In genomic region chr11:116791002-116791812, GRCh38 we compare ENCODE assay signal across 1 cellular context.
A peak's percentile ranks its signal among the peaks of the same experiment; 100 is the strongest.
TF ChIP-seq lines count a peak whose summit lies in the region.

No MANE protein-coding gene starts in this region.

TF ChIP-seq in K562, 482 proteins besides CTCF, POLR2A, EP300 and RAD21:
- TF ChIP-seq ZNF639 (CRISPR knock-in tag; conservative IDR thresholded peaks at IDR 0.05 in 1 of 2, IDR thresholded peaks at IDR 0.05 in 1 of 2) (no peak), CTBP1 (IDR thresholded peaks at IDR 0.05; ENCODE audit: borderline replicate concordance) (peak; percentile 46; the same call in 1 of the 2 replicates), SMAD1 (IDR thresholded peaks at IDR 0.05; ENCODE audit: low read depth, low read length, partially characterized antibody) (no peak), STAG1 (CRISPR knock-in tag; IDR thresholded peaks at IDR 0.05; ENCODE audit: borderline replicate concordance) (peak; percentile 50; the same call in 1 of the 2 replicates), NONO (IDR thresholded peaks at IDR 0.05; ENCODE audit: low read depth in 2 of 2, low read length in 1 of 2) (peak in 1 of 2 experiments; percentile 41; a peak in 1 of 4 replicates), KLF16 (IDR thresholded peaks at IDR 0.05) (peak; percentile 24; the same call in 1 of the 2 replicates), MAZ (CRISPR knock-in tag; conservative IDR thresholded peaks at IDR 0.05 in 1 of 2, IDR thresholded peaks at IDR 0.05 in 1 of 2) (peak in 1 of 2 experiments; percentile 66; a peak in 2 of 4 replicates), YY1 (IDR thresholded peaks at IDR 0.05; ENCODE audit: borderline replicate concordance in 1 of 3, control insufficient read depth in 1 of 3, extremely low read depth in 1 of 3, insufficient read depth in 3 of 3, insufficient read length in 1 of 3, insufficient replicate concordance in 2 of 3, low read depth in 1 of 3, low read length in 2 of 3) (peak in 2 of 3 experiments; percentile 19 to 42), SMC3 (conservative IDR thresholded peaks at IDR 0.05; ENCODE audit: insufficient read depth, low read depth, low read length) (peak; percentile 65), ATF1 (CRISPR knock-in tag; IDR thresholded peaks at IDR 0.05) (no peak), ATF1 (tag; IDR thresholded peaks at IDR 0.05) (0 out of 2 replicates have a peak, but pooled peaks have one; percentile 25), TFAP4 (CRISPR knock-in tag; IDR thresholded peaks at IDR 0.05; ENCODE audit: borderline replicate concordance) (peak; percentile 43; the same call in 1 of the 2 replicates), ZFP36 (IDR thresholded peaks at IDR 0.05; ENCODE audit: low read depth, low read length, partially characterized antibody) (no peak), ZNF140 (CRISPR knock-in tag; IDR thresholded peaks at IDR 0.05) (no peak), PTRF (tag; IDR thresholded peaks at IDR 0.05) (no peak), ARID4B (CRISPR knock-in tag; IDR thresholded peaks at IDR 0.05) (0 out of 2 replicates have a peak, but pooled peaks have one; percentile 24), ELF2 (CRISPR knock-in tag; IDR thresholded peaks at IDR 0.05) (0 out of 2 replicates have a peak, but pooled peaks have one; percentile 15), CC2D1A (IDR thresholded peaks at IDR 0.05) (peak; percentile 60), BHLHE40 (IDR thresholded peaks at IDR 0.05; ENCODE audit: low read length) (0 out of 2 replicates have a peak, but pooled peaks have one; percentile 18), HDGF (IDR thresholded peaks at IDR 0.05) (0 out of 2 replicates have a peak, but pooled peaks have one; percentile 25), ZNF12 (CRISPR knock-in tag; IDR thresholded peaks at IDR 0.05) (peak; percentile 33; the same call in 1 of the 2 replicates), DMBX1 (CRISPR knock-in tag; IDR thresholded peaks at IDR 0.05; ENCODE audit: borderline replicate concordance) (no peak), SIN3B (IDR thresholded peaks at IDR 0.05; ENCODE audit: low read depth) (no peak), JUN (IDR thresholded peaks at IDR 0.05; ENCODE audit: borderline replicate concordance, low read depth, low read length) (no peak), JUN (CRISPR knock-in tag; IDR thresholded peaks at IDR 0.05; ENCODE audit: borderline replicate concordance) (0 out of 2 replicates have a peak, but pooled peaks have one; percentile 34), ZBTB7A (IDR thresholded peaks at IDR 0.05; ENCODE audit: borderline replicate concordance, control insufficient read depth, low read depth, low read length) (peak; percentile 64), PHB (CRISPR knock-in tag; IDR thresholded peaks at IDR 0.05) (0 out of 2 replicates have a peak, but pooled peaks have one; percentile 22), RB1 (IDR thresholded peaks at IDR 0.05; ENCODE audit: low read depth) (peak; percentile 77), TEAD1 (CRISPR knock-in tag; IDR thresholded peaks at IDR 0.05) (0 out of 4 replicates have a peak, but pooled peaks of 1 of the 2 experiments have one; percentile 53), RBFOX2 (IDR thresholded peaks at IDR 0.05; ENCODE audit: low read depth, low read length) (0 out of 2 replicates have a peak, but pooled peaks have one; percentile 20), SP1 (CRISPR knock-in tag; IDR thresholded peaks at IDR 0.05) (0 out of 2 replicates have a peak, but pooled peaks have one; percentile 29), GABPB2 (CRISPR knock-in tag; conservative IDR thresholded peaks at IDR 0.05) (no peak), GABPB1 (CRISPR knock-in tag; IDR thresholded peaks at IDR 0.05) (peak; percentile 52), FOXA3 (CRISPR knock-in tag; conservative IDR thresholded peaks at IDR 0.05 in 1 of 2, IDR thresholded peaks at IDR 0.05 in 1 of 2) (0 out of 4 replicates have a peak, but pooled peaks of 1 of the 2 experiments have one; percentile 31), POLR2G (IDR thresholded peaks at IDR 0.05; ENCODE audit: low read depth, low read length) (peak; percentile 35; the same call in 1 of the 2 replicates), NEUROD1 (IDR thresholded peaks at IDR 0.05; ENCODE audit: borderline replicate concordance, low read depth, low read length, partially characterized antibody) (peak; percentile 39)
- TF ChIP-seq, protein P1, sequence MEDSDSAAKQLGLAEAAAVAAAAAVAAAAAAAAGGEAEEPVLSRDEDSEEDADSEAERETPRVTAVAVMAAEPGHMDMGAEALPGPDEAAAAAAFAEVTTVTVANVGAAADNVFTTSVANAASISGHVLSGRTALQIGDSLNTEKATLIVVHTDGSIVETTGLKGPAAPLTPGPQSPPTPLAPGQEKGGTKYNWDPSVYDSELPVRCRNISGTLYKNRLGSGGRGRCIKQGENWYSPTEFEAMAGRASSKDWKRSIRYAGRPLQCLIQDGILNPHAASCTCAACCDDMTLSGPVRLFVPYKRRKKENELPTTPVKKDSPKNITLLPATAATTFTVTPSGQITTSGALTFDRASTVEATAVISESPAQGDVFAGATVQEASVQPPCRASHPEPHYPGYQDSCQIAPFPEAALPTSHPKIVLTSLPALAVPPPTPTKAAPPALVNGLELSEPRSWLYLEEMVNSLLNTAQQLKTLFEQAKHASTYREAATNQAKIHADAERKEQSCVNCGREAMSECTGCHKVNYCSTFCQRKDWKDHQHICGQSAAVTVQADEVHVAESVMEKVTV (CRISPR knock-in tag; IDR thresholded peaks at IDR 0.05), result peak; percentile 35; the same call in 1 of the 2 replicates
